In the genomic region with DNA sequence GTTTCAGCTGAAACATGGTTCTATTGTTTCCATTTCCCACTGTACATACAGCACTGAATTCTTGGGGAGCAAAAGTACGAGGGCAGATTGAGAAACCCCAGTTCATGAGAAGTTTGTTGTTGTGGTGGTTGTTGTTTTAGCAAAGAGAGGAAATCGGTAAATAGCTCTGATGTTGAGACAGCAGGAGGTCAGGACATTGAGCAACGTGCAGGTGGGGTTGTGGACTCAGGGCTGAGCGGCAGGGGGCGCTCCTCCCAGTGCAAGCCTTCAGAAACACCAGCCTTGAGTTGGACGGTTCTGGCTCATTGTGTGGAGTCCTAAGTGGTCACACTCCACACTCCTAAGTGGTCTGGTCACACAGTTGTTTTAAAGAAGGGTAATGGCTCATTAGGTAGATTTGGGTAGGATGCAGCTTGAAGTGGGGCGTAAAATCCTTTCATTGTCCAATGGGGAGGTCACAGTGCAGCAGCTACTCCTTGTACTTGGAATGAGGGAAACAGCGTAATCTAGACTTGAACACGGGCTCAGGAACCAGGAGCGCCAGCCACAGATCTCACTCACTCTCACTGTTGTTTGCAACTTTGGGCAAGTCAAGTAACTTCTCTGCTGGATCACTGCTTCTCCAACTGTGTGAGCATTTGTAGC, we compare ENCODE assay signal across 1 cellular context.
TF ChIP-seq lines count a peak whose summit lies in the region.

No MANE protein-coding gene starts in this region.

TF ChIP-seq in HepG2, 621 proteins besides CTCF, POLR2A, EP300 and RAD21 (continued from another document and continues in another):
- TF ChIP-seq, protein P1, sequence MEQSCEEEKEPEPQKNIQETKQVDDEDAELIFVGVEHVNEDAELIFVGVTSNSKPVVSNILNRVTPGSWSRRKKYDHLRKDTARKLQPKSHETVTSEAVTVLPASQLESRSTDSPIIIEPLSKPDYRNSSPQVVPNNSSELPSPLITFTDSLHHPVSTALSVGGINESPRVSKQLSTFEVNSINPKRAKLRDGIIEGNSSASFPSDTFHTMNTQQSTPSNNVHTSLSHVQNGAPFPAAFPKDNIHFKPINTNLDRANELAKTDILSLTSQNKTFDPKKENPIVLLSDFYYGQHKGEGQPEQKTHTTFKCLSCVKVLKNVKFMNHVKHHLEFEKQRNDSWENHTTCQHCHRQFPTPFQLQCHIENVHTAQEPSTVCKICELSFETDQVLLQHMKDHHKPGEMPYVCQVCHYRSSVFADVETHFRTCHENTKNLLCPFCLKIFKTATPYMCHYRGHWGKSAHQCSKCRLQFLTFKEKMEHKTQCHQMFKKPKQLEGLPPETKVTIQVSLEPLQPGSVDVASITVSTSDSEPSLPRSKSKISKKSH (CRISPR knock-in tag; IDR thresholded peaks at IDR 0.05; ENCODE audit: borderline replicate concordance), result no peak
- TF ChIP-seq ZBTB1 (CRISPR knock-in tag; IDR thresholded peaks at IDR 0.05; ENCODE audit: borderline replicate concordance) (no peak), FIP1L1 (IDR thresholded peaks at IDR 0.05; ENCODE audit: borderline replicate concordance, insufficient read depth, low read depth, low read length) (no peak), MXD4 (CRISPR knock-in tag; IDR thresholded peaks at IDR 0.05) (no peak), PAWR (CRISPR knock-in tag; IDR thresholded peaks at IDR 0.05; ENCODE audit: borderline replicate concordance) (no peak), KLF13 (CRISPR knock-in tag; IDR thresholded peaks at IDR 0.05) (no peak), ZNF616 (CRISPR knock-in tag; IDR thresholded peaks at IDR 0.05; ENCODE audit: low read depth) (no peak), ZNF180 (CRISPR knock-in tag; IDR thresholded peaks at IDR 0.05; ENCODE audit: borderline replicate concordance, low read depth) (no peak), ZMYM4 (CRISPR knock-in tag; IDR thresholded peaks at IDR 0.05) (0 out of 2 replicates have a peak, but pooled peaks have one; percentile 19), MED13 (CRISPR knock-in tag; IDR thresholded peaks at IDR 0.05) (no peak), SP2 (CRISPR knock-in tag; IDR thresholded peaks at IDR 0.05) (no peak), DMTF1 (CRISPR knock-in tag; IDR thresholded peaks at IDR 0.05) (no peak), ZNF441 (CRISPR knock-in tag; IDR thresholded peaks at IDR 0.05; ENCODE audit: borderline replicate concordance) (no peak), ZNF256 (CRISPR knock-in tag; conservative IDR thresholded peaks at IDR 0.05) (no peak), KDM1A (CRISPR knock-in tag; IDR thresholded peaks at IDR 0.05) (no peak), FOXC1 (CRISPR knock-in tag; IDR thresholded peaks at IDR 0.05; ENCODE audit: borderline replicate concordance) (no peak), SAFB2 (CRISPR knock-in tag; IDR thresholded peaks at IDR 0.05; ENCODE audit: borderline replicate concordance, low read depth) (no peak), ATF6 (CRISPR knock-in tag; conservative IDR thresholded peaks at IDR 0.05) (no peak), HNF4G (IDR thresholded peaks at IDR 0.05; ENCODE audit: borderline replicate concordance, low read depth, low read length) (no peak), HNF4G (CRISPR knock-in tag; IDR thresholded peaks at IDR 0.05; ENCODE audit: borderline replicate concordance, low read depth) (no peak), SRY (CRISPR knock-in tag; IDR thresholded peaks at IDR 0.05) (no peak), ZNF20 (CRISPR knock-in tag; IDR thresholded peaks at IDR 0.05) (no peak), HNRNPLL (IDR thresholded peaks at IDR 0.05; ENCODE audit: low read depth, low read length, poor library complexity, severe bottlenecking) (no peak), PCBP1 (IDR thresholded peaks at IDR 0.05; ENCODE audit: borderline replicate concordance, low read depth, low read length) (no peak), ZNF383 (CRISPR knock-in tag; IDR thresholded peaks at IDR 0.05; ENCODE audit: borderline replicate concordance) (no peak), ZNF124 (CRISPR knock-in tag; IDR thresholded peaks at IDR 0.05) (no peak), SMARCE1 (IDR thresholded peaks at IDR 0.05; ENCODE audit: borderline replicate concordance) (no peak), POGZ (CRISPR knock-in tag; IDR thresholded peaks at IDR 0.05) (no peak), JUN (CRISPR knock-in tag; IDR thresholded peaks at IDR 0.05) (no peak), ZNF414 (CRISPR knock-in tag; IDR thresholded peaks at IDR 0.05) (no peak), ZBTB21 (CRISPR knock-in tag; IDR thresholded peaks at IDR 0.05) (no peak), MLLT10 (CRISPR knock-in tag; IDR thresholded peaks at IDR 0.05) (no peak), ARHGAP35 (CRISPR knock-in tag; IDR thresholded peaks at IDR 0.05; ENCODE audit: borderline replicate concordance) (no peak), TRIM24 (CRISPR knock-in tag; IDR thresholded peaks at IDR 0.05) (no peak), RNF2 (conservative IDR thresholded peaks at IDR 0.05; ENCODE audit: low read depth) (no peak), FOXK1 (CRISPR knock-in tag; IDR thresholded peaks at IDR 0.05; ENCODE audit: borderline replicate concordance, low read depth) (peak; percentile 34; the same call in 1 of the 2 replicates), ZNF660 (CRISPR knock-in tag; IDR thresholded peaks at IDR 0.05; ENCODE audit: borderline replicate concordance, low read depth) (no peak), EEA1 (CRISPR knock-in tag; IDR thresholded peaks at IDR 0.05; ENCODE audit: borderline replicate concordance) (no peak), ZNF777 (CRISPR knock-in tag; IDR thresholded peaks at IDR 0.05) (no peak), ZNF33A (CRISPR knock-in tag; IDR thresholded peaks at IDR 0.05; ENCODE audit: borderline replicate concordance) (no peak), ARNTL (CRISPR knock-in tag; IDR thresholded peaks at IDR 0.05) (no peak), ZNF737 (CRISPR knock-in tag; IDR thresholded peaks at IDR 0.05; ENCODE audit: borderline replicate concordance) (no peak), RARA (CRISPR knock-in tag; IDR thresholded peaks at IDR 0.05) (peak; percentile 12; the same call in 1 of the 2 replicates)
- TF ChIP-seq, protein P2, sequence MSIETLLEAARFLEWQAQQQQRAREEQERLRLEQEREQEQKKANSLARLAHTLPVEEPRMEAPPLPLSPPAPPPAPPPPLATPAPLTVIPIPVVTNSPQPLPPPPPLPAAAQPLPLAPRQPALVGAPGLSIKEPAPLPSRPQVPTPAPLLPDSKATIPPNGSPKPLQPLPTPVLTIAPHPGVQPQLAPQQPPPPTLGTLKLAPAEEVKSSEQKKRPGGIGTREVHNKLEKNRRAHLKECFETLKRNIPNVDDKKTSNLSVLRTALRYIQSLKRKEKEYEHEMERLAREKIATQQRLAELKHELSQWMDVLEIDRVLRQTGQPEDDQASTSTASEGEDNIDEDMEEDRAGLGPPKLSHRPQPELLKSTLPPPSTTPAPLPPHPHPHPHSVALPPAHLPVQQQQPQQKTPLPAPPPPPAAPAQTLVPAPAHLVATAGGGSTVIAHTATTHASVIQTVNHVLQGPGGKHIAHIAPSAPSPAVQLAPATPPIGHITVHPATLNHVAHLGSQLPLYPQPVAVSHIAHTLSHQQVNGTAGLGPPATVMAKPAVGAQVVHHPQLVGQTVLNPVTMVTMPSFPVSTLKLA (IDR thresholded peaks at IDR 0.05), result no peak
- TF ChIP-seq, protein P3, sequence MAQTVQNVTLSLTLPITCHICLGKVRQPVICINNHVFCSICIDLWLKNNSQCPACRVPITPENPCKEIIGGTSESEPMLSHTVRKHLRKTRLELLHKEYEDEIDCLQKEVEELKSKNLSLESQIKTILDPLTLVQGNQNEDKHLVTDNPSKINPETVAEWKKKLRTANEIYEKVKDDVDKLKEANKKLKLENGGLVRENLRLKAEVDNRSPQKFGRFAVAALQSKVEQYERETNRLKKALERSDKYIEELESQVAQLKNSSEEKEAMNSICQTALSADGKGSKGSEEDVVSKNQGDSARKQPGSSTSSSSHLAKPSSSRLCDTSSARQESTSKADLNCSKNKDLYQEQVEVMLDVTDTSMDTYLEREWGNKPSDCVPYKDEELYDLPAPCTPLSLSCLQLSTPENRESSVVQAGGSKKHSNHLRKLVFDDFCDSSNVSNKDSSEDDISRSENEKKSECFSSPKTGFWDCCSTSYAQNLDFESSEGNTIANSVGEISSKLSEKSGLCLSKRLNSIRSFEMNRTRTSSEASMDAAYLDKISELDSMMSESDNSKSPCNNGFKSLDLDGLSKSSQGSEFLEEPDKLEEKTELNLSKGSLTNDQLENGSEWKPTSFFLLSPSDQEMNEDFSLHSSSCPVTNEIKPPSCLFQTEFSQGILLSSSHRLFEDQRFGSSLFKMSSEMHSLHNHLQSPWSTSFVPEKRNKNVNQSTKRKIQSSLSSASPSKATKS (CRISPR knock-in tag; IDR thresholded peaks at IDR 0.05), result no peak
- TF ChIP-seq, protein P4, sequence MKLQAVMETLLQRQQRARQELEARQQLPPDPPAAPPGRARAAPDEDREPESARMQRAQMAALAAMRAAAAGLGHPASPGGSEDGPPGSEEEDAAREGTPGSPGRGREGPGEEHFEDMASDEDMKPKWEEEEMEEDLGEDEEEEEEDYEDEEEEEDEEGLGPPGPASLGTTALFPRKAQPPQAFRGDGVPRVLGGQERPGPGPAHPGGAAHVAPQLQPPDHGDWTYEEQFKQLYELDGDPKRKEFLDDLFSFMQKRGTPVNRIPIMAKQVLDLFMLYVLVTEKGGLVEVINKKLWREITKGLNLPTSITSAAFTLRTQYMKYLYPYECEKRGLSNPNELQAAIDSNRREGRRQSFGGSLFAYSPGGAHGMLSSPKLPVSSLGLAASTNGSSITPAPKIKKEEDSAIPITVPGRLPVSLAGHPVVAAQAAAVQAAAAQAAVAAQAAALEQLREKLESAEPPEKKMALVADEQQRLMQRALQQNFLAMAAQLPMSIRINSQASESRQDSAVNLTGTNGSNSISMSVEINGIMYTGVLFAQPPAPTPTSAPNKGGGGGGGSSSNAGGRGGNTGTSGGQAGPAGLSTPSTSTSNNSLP (IDR thresholded peaks at IDR 0.05; ENCODE audit: low read depth, low read length), result no peak
- TF ChIP-seq, protein P5, sequence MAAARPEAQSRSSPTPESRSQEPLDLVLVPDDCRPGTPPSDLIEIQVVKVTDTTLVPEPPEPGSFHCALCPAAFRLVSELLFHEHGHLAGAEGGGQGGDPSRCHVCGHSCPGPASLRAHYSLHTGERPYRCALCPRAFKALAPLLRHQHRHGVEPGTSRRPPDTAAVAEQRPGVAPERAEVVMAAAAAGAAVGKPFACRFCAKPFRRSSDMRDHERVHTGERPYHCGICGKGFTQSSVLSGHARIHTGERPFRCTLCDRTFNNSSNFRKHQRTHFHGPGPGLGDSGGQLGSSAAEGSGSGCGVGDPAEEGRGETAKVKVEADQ (CRISPR knock-in tag; IDR thresholded peaks at IDR 0.05; ENCODE audit: borderline replicate concordance), result no peak
- TF ChIP-seq, protein P6, sequence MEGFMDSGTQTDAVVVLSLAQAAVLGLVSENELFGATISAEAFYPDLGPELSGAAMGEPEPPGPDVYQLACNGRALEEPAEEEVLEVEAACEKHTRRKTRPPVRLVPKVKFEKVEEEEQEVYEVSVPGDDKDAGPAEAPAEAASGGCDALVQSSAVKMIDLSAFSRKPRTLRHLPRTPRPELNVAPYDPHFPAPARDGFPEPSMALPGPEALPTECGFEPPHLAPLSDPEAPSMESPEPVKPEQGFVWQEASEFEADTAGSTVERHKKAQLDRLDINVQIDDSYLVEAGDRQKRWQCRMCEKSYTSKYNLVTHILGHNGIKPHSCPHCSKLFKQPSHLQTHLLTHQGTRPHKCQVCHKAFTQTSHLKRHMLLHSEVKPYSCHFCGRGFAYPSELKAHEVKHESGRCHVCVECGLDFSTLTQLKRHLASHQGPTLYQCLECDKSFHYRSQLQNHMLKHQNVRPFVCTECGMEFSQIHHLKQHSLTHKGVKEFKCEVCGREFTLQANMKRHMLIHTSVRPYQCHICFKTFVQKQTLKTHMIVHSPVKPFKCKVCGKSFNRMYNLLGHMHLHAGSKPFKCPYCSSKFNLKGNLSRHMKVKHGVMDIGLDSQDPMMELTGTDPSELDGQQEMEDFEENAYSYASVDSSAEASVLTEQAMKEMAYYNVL (CRISPR knock-in tag; IDR thresholded peaks at IDR 0.05; ENCODE audit: borderline replicate concordance), result no peak
